19 cellular contexts compared by ENCODE assay signal in the genomic region with DNA sequence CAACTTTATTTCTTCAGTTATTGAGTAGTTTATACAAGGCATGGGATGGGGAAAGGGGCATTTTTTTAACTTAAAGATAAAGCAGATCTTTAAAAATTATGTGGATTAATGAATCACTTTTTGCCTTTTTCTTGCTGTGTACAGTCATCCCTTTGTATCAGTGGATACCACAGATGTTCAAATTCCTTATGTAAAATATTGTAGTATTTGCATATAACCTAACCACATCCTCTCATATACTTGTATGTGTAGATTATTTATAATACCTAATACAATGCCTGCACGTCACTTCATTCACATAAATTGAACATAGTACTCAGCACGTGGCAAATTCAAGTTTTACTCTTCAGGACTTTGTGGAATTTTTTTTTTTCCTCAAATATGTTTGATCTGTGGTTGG.
"Had no signal": no experiment of that assay in that cellular context is flagged by ENCODE, and none has a peak within 500 bp of the region (broad histone marks: within the 10 kb centered on the region; RNA-seq: fewer than 3 reads in every experiment).

No MANE protein-coding gene starts in this region.

- H3K27ac ChIP-seq: breast epithelium, prostate gland, skin epidermis, transverse colon had no signal

- H3K4me1 ChIP-seq: breast epithelium, prostate gland, transverse colon had no signal

- H3K9me3 ChIP-seq: breast epithelium, prostate gland, transverse colon had no signal

- H3K4me3 ChIP-seq: breast epithelium, prostate gland, skin epidermis, transverse colon had no signal

- ATAC-seq: left ventricle myocardium superior, right cardiac atrium had no signal

- H3K36me3 ChIP-seq: prostate gland had no signal

- DNase-seq: activated B cell treated with CpG ODN at 0.5 μM for 24 hours; activated CD4-positive, alpha-beta T cell treated with anti-CD3 and anti-CD28 coated beads, Interleukin-2, amount 50 U/mL, for 1 hour; activated CD8-positive, alpha-beta memory T cell treated with anti-CD3 and anti-CD28 coated beads for 24 hours; activated gamma-delta T cell treated with Interleukin-2 at 50 U/mL for 16 hours; aorta; effector memory CD4-positive, alpha-beta T cell; foreskin fibroblast; kidney glomerular epithelial cell; left ventricle myocardium superior; mesenchymal stem cell; nephron progenitor cell; right cardiac atrium; stimulated activated CD4-positive, alpha-beta T cell treated with anti-CD3 and anti-CD28 coated beads, Interleukin-4, amount 100 ng/mL, for 24 hours; stimulated activated naive CD4-positive, alpha-beta T cell treated with Interleukin-2 at 50 U/mL for 16 hours; substantia nigra; transverse colon had no signal
